ENCODE assay signal across 24 cellular contexts in genomic region chr5:79225441-79225840, GRCh38.
"Had no signal": no experiment of that assay in that cellular context is flagged by ENCODE, and none has a peak within 500 bp of the region (broad histone marks: within the 10 kb centered on the region; RNA-seq: fewer than 3 reads in every experiment).

No MANE protein-coding gene starts in this region.

- H3K9me3 Mint-ChIP-seq: effector memory CD8-positive, alpha-beta T cell; mesothelial cell of epicardium; naive B cell; natural killer cell treated with Interleukin-12 subunit alpha and Interleukin-12 subunit beta and Interleukin-15 and Interleukin-18, amount 100 ng/mL, for 72 hours; neural crest cell; type B pancreatic cell had no signal

- H3K9me3 ChIP-seq: mucosa of descending colon, prostate gland, right atrium auricular region, testis, tibial artery had no signal

- H3K27me3 Mint-ChIP-seq: effector memory CD8-positive, alpha-beta T cell; naive B cell; natural killer cell treated with Interleukin-12 subunit alpha and Interleukin-12 subunit beta and Interleukin-15 and Interleukin-18, amount 100 ng/mL, for 72 hours; type B pancreatic cell had no signal

- H3K4me3 Mint-ChIP-seq: effector memory CD8-positive, alpha-beta T cell; mesothelial cell of epicardium; naive B cell; natural killer cell treated with Interleukin-12 subunit alpha and Interleukin-12 subunit beta and Interleukin-15 and Interleukin-18, amount 100 ng/mL, for 72 hours; neural crest cell; type B pancreatic cell had no signal

- DNase-seq: cortex of kidney; effector memory CD8-positive, alpha-beta T cell; erythroblast; head of caudate nucleus; left ventricle myocardium superior; mesenchymal stem cell; mucosa of descending colon; naive B cell; stimulated activated CD4-positive, alpha-beta T cell treated with anti-CD3 and anti-CD28 coated beads, Interleukin-12 subunit alpha, Interleukin-12 subunit beta, amount 100 ng/mL, for 4 hours; stimulated activated CD4-positive, alpha-beta T cell treated with anti-CD3 and anti-CD28 coated beads, Interleukin-4, amount 100 ng/mL, for 1 hour; stimulated activated CD8-positive, alpha-beta memory T cell treated with anti-CD3 and anti-CD28 coated beads, Interleukin-4, amount 100 ng/mL, for 48 hours; stimulated activated naive CD8-positive, alpha-beta T cell treated with anti-CD3 and anti-CD28 coated beads, Interleukin-15, Interleukin-2, amounts not matched to agents 100 U/mL and 50 U/mL, for 24 hours; substantia nigra; testis; tibial artery had no signal

- H3K27ac Mint-ChIP-seq: mesothelial cell of epicardium, type B pancreatic cell had no signal

- H3K4me1 Mint-ChIP-seq: mesothelial cell of epicardium, naive B cell, neural crest cell had no signal

- H3K27ac ChIP-seq: prostate gland, right atrium auricular region, testis, tibial artery had no signal

- H3K36me3 Mint-ChIP-seq: mesothelial cell of epicardium; naive B cell; natural killer cell treated with Interleukin-12 subunit alpha and Interleukin-12 subunit beta and Interleukin-15 and Interleukin-18, amount 100 ng/mL, for 72 hours; type B pancreatic cell had no signal

- H3K4me3 ChIP-seq: lung, mucosa of descending colon, prostate gland, right atrium auricular region, smooth muscle cell, testis, tibial artery had no signal

- H3K27me3 ChIP-seq: right atrium auricular region, testis, tibial artery had no signal

- H3K36me3 ChIP-seq: prostate gland, right atrium auricular region, tibial artery had no signal

- ATAC-seq: effector memory CD8-positive, alpha-beta T cell; left ventricle myocardium superior; mucosa of descending colon; natural killer cell treated with Interleukin-12 subunit alpha and Interleukin-12 subunit beta and Interleukin-15 and Interleukin-18, amount 100 ng/mL, for 72 hours; sciatic nerve; stimulated activated naive CD8-positive, alpha-beta T cell treated with anti-CD3 and anti-CD28 coated beads, Interleukin-15, Interleukin-2, amounts not matched to agents 100 U/mL and 50 U/mL, for 24 hours had no signal

- H3K4me1 ChIP-seq: prostate gland, right atrium auricular region, testis, tibial artery had no signal
